ENCODE assay signal across 22 cellular contexts in the genomic region with DNA sequence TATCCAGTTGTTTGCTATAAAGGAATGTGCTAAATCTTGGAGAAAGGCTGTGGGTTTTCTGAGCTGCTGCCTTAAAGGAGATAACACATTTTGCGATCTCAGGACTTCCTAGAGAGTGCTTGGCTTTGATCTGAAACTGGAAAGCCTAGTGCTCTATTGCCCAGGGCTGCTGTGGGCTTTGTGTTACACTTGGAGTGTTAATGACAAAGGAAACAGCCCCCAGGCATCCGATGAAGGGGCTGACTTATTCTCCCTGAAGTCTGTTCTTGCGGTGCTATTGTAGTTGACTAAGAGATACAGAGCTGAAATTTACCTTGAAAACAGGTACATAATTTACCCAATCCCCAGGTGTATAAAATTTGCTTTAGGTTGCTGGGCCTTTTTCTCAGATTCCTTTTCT.
"Had no signal": no experiment of that assay in that cellular context is flagged by ENCODE, and none has a peak within 500 bp of the region (broad histone marks: within the 10 kb centered on the region; RNA-seq: fewer than 3 reads in every experiment).

No MANE protein-coding gene starts in this region.

- H3K4me3 Mint-ChIP-seq: activated naive CD4-positive, alpha-beta T cell treated with anti-CD3 and anti-CD28 coated beads, Interleukin-2, amount 50 U/mL, for 24 hours; brain; immature natural killer cell; mesothelial cell of epicardium; natural killer cell; T-helper 2 cell treated with Interferon-gamma antibody and Interleukin-4, amounts not matched to agents 5 μg/mL and 100 μg/mL, for 36 hours had no signal

- H3K4me3 ChIP-seq: heart left ventricle, left lung, ovary, prostate gland, thoracic aorta, upper lobe of left lung had no signal

- H3K27ac Mint-ChIP-seq: activated naive CD4-positive, alpha-beta T cell treated with anti-CD3 and anti-CD28 coated beads, Interleukin-2, amount 50 U/mL, for 24 hours; brain; immature natural killer cell; mesothelial cell of epicardium; natural killer cell; T-helper 2 cell treated with Interferon-gamma antibody and Interleukin-4, amounts not matched to agents 5 μg/mL and 100 μg/mL, for 36 hours had no signal

- DNase-seq: activated gamma-delta T cell treated with Interleukin-2 at 50 U/mL for 16 hours; activated T-cell treated with anti-CD3 and anti-CD28 coated beads, Interleukin-2, amount 50 U/mL, for 1 hour; anterior cingulate cortex; caudate nucleus; heart left ventricle; immature natural killer cell; left lung; natural killer cell; ovary; stimulated activated CD4-positive, alpha-beta T cell treated with anti-CD3 and anti-CD28 coated beads, Interleukin-2, amount 100 ng/mL, for 48 hours; stimulated activated CD8-positive, alpha-beta memory T cell treated with anti-CD3 and anti-CD28 coated beads, Interleukin-4, amount 100 ng/mL, for 48 hours; stimulated activated naive CD4-positive, alpha-beta T cell; upper lobe of left lung; WERI-Rb-1 had no signal

- H3K27ac ChIP-seq: heart left ventricle, left lung, neutrophil, ovary, prostate gland, thoracic aorta, upper lobe of left lung, WERI-Rb-1 had no signal

- H3K27me3 Mint-ChIP-seq: activated naive CD4-positive, alpha-beta T cell treated with anti-CD3 and anti-CD28 coated beads, Interleukin-2, amount 50 U/mL, for 24 hours; brain had no signal

- H3K27me3 ChIP-seq: heart left ventricle, left lung, neutrophil, ovary, upper lobe of left lung had no signal

- FAIRE-seq: colon had no signal

- ATAC-seq: heart left ventricle, left lung, natural killer cell had no signal

- H3K4me1 ChIP-seq: heart left ventricle, left lung, upper lobe of left lung had no signal

- H3K36me3 ChIP-seq: ovary had no signal

- H3K9me3 ChIP-seq: heart left ventricle, left lung, neutrophil, ovary, prostate gland, thoracic aorta, upper lobe of left lung had no signal

- H3K9me3 Mint-ChIP-seq: activated naive CD4-positive, alpha-beta T cell treated with anti-CD3 and anti-CD28 coated beads, Interleukin-2, amount 50 U/mL, for 24 hours; brain; immature natural killer cell; mesothelial cell of epicardium; natural killer cell; T-helper 2 cell treated with Interferon-gamma antibody and Interleukin-4, amounts not matched to agents 5 μg/mL and 100 μg/mL, for 36 hours had no signal
